1 cellular context compared by ENCODE assay signal in the genomic region with DNA sequence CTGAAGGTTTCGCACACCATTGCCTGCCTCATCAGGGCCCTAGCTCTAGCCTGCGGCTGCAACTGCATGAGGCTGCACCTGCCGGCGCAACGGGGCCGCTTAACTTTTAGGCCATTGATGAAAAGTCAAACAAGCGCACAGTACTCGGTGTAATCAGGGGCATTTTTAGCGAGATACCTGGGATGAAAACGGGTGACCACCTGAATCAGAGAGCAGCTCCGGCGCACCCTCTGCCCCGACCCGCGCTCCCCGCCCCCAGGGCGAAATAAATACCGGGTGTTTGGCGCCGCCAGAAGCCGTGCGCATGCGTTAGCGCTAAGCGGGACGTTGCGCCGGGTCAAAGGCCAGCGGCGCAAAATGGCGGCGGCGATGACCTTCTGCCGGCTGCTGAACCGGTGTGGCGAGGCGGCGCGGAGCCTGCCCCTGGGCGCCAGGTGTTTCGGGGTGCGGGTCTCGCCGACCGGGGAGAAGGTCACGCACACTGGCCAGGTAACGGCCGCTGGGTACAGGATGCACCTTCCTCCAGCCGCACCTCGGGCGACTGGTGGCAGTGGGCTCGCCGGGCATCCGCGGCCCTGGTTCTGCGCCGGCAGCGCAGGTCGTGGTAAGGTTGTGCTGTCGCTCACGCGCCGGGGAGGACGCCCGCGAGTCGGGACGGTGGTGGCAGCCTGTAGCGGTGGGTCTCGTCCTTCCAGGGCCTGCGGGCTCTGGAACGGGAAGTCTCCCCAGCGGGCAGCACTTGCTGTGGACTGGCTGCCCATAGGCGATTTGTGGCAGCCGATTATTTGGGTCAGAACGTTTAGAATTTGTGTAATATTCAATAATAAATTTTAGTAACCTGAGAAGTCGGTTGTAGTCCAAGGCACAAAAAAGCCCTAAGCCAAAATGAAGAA.
TF ChIP-seq lines count a peak whose summit lies in the region.

A gene (plus strand): TSS at position 347 of the 893 bp plus-strand sequence. CDS start 11 bp downstream, at position 358.

TF ChIP-seq in K562, 482 proteins besides CTCF, POLR2A, EP300 and RAD21 (continued from another document and continues in another):
- TF ChIP-seq, protein P1, sequence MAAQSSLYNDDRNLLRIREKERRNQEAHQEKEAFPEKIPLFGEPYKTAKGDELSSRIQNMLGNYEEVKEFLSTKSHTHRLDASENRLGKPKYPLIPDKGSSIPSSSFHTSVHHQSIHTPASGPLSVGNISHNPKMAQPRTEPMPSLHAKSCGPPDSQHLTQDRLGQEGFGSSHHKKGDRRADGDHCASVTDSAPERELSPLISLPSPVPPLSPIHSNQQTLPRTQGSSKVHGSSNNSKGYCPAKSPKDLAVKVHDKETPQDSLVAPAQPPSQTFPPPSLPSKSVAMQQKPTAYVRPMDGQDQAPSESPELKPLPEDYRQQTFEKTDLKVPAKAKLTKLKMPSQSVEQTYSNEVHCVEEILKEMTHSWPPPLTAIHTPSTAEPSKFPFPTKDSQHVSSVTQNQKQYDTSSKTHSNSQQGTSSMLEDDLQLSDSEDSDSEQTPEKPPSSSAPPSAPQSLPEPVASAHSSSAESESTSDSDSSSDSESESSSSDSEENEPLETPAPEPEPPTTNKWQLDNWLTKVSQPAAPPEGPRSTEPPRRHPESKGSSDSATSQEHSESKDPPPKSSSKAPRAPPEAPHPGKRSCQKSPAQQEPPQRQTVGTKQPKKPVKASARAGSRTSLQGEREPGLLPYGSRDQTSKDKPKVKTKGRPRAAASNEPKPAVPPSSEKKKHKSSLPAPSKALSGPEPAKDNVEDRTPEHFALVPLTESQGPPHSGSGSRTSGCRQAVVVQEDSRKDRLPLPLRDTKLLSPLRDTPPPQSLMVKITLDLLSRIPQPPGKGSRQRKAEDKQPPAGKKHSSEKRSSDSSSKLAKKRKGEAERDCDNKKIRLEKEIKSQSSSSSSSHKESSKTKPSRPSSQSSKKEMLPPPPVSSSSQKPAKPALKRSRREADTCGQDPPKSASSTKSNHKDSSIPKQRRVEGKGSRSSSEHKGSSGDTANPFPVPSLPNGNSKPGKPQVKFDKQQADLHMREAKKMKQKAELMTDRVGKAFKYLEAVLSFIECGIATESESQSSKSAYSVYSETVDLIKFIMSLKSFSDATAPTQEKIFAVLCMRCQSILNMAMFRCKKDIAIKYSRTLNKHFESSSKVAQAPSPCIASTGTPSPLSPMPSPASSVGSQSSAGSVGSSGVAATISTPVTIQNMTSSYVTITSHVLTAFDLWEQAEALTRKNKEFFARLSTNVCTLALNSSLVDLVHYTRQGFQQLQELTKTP (IDR thresholded peaks at IDR 0.05; ENCODE audit: low read depth in 1 of 2, partially characterized antibody in 2 of 2) = no peak
- TF ChIP-seq PHB2 (IDR thresholded peaks at IDR 0.05; ENCODE audit: low read depth) (0 out of 2 replicates have a peak, but pooled peaks have one; percentile 9), MCM5 (IDR thresholded peaks at IDR 0.05; ENCODE audit: low read depth) (no peak), RFX1 (IDR thresholded peaks at IDR 0.05) (no peak), TBL1XR1 (IDR thresholded peaks at IDR 0.05; ENCODE audit: low read length in 2 of 2) (peak; percentile 8 to 14; a peak in 1 of 4 replicates), GABPA (tag; conservative IDR thresholded peaks at IDR 0.05; ENCODE audit: low read depth) (no peak), ZNF347 (CRISPR knock-in tag; IDR thresholded peaks at IDR 0.05; ENCODE audit: low read depth) (no peak), ETV6 (IDR thresholded peaks at IDR 0.05; ENCODE audit: borderline replicate concordance in 1 of 2, low read depth in 2 of 2, low read length in 1 of 2) (no peak), ETV6 (CRISPR knock-in tag; IDR thresholded peaks at IDR 0.05; ENCODE audit: borderline replicate concordance) (no peak), MTA2 (IDR thresholded peaks at IDR 0.05; ENCODE audit: low read depth) (no peak), NCOA2 (IDR thresholded peaks at IDR 0.05; ENCODE audit: partially characterized antibody in 2 of 2) (no peak), RBM17 (IDR thresholded peaks at IDR 0.05; ENCODE audit: borderline replicate concordance, low read depth, low read length) (no peak), ZNF121 (CRISPR knock-in tag; conservative IDR thresholded peaks at IDR 0.05) (no peak), LCOR (CRISPR knock-in tag; IDR thresholded peaks at IDR 0.05) (no peak), HEY1 (CRISPR knock-in tag; IDR thresholded peaks at IDR 0.05; ENCODE audit: borderline replicate concordance) (no peak), MECOM (CRISPR knock-in tag; IDR thresholded peaks at IDR 0.05) (no peak), RBM25 (IDR thresholded peaks at IDR 0.05; ENCODE audit: low read depth, low read length, severe bottlenecking) (no peak), ZNF764 (CRISPR knock-in tag; IDR thresholded peaks at IDR 0.05; ENCODE audit: low read depth) (no peak), TOE1 (IDR thresholded peaks at IDR 0.05; ENCODE audit: borderline replicate concordance) (peak; percentile 27; the same call in 1 of the 2 replicates), TOE1 (CRISPR knock-in tag; IDR thresholded peaks at IDR 0.05; ENCODE audit: borderline replicate concordance, low read depth) (no peak), CBX2 (IDR thresholded peaks at IDR 0.05; ENCODE audit: insufficient read depth, low read length, poor library complexity, severe bottlenecking) (no peak), SMARCC2 (IDR thresholded peaks at IDR 0.05; ENCODE audit: low read depth) (no peak), HDGF (IDR thresholded peaks at IDR 0.05) (no peak), U2AF2 (optimal IDR thresholded peaks at IDR 0.05; ENCODE audit: low read depth, low read length) (no peak), NONO (IDR thresholded peaks at IDR 0.05; ENCODE audit: low read depth in 2 of 2, low read length in 1 of 2) (peak in 1 of 2 experiments; percentile 91; a peak in 2 of 4 replicates), ZC3H11A (IDR thresholded peaks at IDR 0.05; ENCODE audit: low read depth, low read length) (no peak; the same call in 1 of the 2 replicates), HNRNPUL1 (IDR thresholded peaks at IDR 0.05; ENCODE audit: low read length) (no peak), HDAC1 (IDR thresholded peaks at IDR 0.05) (peak in 1 of 2 experiments; percentile 88; a peak in 2 of 4 replicates), SRSF7 (optimal IDR thresholded peaks at IDR 0.05; ENCODE audit: low read depth, low read length) (no peak), POLR3G (IDR thresholded peaks at IDR 0.05; ENCODE audit: extremely low read depth, insufficient read length, insufficient replicate concordance) (no peak), ERF (CRISPR knock-in tag; IDR thresholded peaks at IDR 0.05) (no peak), HOXB6 (CRISPR knock-in tag; IDR thresholded peaks at IDR 0.05; ENCODE audit: borderline replicate concordance) (no peak), POLR2H (tag; IDR thresholded peaks at IDR 0.05; ENCODE audit: low read depth) (peak; percentile 76), KDM5B (IDR thresholded peaks at IDR 0.05; ENCODE audit: insufficient replicate concordance, low read depth, low read length) (peak; percentile 95), NBN (IDR thresholded peaks at IDR 0.05; ENCODE audit: low read depth) (no peak), ZNF384 (IDR thresholded peaks at IDR 0.05; ENCODE audit: low read depth, low read length) (no peak), ZBTB7A (IDR thresholded peaks at IDR 0.05; ENCODE audit: borderline replicate concordance, control insufficient read depth, low read depth, low read length) (peak; percentile 50; the same call in 1 of the 2 replicates)
- TF ChIP-seq, protein P2, sequence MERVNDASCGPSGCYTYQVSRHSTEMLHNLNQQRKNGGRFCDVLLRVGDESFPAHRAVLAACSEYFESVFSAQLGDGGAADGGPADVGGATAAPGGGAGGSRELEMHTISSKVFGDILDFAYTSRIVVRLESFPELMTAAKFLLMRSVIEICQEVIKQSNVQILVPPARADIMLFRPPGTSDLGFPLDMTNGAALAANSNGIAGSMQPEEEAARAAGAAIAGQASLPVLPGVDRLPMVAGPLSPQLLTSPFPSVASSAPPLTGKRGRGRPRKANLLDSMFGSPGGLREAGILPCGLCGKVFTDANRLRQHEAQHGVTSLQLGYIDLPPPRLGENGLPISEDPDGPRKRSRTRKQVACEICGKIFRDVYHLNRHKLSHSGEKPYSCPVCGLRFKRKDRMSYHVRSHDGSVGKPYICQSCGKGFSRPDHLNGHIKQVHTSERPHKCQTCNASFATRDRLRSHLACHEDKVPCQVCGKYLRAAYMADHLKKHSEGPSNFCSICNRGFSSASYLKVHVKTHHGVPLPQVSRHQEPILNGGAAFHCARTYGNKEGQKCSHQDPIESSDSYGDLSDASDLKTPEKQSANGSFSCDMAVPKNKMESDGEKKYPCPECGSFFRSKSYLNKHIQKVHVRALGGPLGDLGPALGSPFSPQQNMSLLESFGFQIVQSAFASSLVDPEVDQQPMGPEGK (CRISPR knock-in tag; IDR thresholded peaks at IDR 0.05; ENCODE audit: borderline replicate concordance) = no peak
- TF ChIP-seq, protein P3, sequence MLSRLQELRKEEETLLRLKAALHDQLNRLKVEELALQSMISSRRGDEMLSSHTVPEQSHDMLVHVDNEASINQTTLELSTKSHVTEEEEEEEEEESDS (CRISPR knock-in tag; IDR thresholded peaks at IDR 0.05) = no peak
- TF ChIP-seq, protein P4, sequence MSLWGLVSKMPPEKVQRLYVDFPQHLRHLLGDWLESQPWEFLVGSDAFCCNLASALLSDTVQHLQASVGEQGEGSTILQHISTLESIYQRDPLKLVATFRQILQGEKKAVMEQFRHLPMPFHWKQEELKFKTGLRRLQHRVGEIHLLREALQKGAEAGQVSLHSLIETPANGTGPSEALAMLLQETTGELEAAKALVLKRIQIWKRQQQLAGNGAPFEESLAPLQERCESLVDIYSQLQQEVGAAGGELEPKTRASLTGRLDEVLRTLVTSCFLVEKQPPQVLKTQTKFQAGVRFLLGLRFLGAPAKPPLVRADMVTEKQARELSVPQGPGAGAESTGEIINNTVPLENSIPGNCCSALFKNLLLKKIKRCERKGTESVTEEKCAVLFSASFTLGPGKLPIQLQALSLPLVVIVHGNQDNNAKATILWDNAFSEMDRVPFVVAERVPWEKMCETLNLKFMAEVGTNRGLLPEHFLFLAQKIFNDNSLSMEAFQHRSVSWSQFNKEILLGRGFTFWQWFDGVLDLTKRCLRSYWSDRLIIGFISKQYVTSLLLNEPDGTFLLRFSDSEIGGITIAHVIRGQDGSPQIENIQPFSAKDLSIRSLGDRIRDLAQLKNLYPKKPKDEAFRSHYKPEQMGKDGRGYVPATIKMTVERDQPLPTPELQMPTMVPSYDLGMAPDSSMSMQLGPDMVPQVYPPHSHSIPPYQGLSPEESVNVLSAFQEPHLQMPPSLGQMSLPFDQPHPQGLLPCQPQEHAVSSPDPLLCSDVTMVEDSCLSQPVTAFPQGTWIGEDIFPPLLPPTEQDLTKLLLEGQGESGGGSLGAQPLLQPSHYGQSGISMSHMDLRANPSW (CRISPR knock-in tag; IDR thresholded peaks at IDR 0.05) = no peak
- TF ChIP-seq, protein P5, sequence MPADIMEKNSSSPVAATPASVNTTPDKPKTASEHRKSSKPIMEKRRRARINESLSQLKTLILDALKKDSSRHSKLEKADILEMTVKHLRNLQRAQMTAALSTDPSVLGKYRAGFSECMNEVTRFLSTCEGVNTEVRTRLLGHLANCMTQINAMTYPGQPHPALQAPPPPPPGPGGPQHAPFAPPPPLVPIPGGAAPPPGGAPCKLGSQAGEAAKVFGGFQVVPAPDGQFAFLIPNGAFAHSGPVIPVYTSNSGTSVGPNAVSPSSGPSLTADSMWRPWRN (IDR thresholded peaks at IDR 0.05; ENCODE audit: low read depth) = no peak
- TF ChIP-seq, protein P6, sequence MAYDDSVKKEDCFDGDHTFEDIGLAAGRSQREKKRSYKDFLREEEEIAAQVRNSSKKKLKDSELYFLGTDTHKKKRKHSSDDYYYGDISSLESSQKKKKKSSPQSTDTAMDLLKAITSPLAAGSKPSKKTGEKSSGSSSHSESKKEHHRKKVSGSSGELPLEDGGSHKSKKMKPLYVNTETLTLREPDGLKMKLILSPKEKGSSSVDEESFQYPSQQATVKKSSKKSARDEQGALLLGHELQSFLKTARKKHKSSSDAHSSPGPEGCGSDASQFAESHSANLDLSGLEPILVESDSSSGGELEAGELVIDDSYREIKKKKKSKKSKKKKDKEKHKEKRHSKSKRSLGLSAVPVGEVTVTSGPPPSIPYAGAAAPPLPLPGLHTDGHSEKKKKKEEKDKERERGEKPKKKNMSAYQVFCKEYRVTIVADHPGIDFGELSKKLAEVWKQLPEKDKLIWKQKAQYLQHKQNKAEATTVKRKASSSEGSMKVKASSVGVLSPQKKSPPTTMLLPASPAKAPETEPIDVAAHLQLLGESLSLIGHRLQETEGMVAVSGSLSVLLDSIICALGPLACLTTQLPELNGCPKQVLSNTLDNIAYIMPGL (CRISPR knock-in tag; IDR thresholded peaks at IDR 0.05) = peak; percentile 83; the same call in 1 of the 2 replicates
- TF ChIP-seq, protein P7, sequence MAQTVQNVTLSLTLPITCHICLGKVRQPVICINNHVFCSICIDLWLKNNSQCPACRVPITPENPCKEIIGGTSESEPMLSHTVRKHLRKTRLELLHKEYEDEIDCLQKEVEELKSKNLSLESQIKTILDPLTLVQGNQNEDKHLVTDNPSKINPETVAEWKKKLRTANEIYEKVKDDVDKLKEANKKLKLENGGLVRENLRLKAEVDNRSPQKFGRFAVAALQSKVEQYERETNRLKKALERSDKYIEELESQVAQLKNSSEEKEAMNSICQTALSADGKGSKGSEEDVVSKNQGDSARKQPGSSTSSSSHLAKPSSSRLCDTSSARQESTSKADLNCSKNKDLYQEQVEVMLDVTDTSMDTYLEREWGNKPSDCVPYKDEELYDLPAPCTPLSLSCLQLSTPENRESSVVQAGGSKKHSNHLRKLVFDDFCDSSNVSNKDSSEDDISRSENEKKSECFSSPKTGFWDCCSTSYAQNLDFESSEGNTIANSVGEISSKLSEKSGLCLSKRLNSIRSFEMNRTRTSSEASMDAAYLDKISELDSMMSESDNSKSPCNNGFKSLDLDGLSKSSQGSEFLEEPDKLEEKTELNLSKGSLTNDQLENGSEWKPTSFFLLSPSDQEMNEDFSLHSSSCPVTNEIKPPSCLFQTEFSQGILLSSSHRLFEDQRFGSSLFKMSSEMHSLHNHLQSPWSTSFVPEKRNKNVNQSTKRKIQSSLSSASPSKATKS (CRISPR knock-in tag; IDR thresholded peaks at IDR 0.05) = no peak
- TF ChIP-seq, protein P8, sequence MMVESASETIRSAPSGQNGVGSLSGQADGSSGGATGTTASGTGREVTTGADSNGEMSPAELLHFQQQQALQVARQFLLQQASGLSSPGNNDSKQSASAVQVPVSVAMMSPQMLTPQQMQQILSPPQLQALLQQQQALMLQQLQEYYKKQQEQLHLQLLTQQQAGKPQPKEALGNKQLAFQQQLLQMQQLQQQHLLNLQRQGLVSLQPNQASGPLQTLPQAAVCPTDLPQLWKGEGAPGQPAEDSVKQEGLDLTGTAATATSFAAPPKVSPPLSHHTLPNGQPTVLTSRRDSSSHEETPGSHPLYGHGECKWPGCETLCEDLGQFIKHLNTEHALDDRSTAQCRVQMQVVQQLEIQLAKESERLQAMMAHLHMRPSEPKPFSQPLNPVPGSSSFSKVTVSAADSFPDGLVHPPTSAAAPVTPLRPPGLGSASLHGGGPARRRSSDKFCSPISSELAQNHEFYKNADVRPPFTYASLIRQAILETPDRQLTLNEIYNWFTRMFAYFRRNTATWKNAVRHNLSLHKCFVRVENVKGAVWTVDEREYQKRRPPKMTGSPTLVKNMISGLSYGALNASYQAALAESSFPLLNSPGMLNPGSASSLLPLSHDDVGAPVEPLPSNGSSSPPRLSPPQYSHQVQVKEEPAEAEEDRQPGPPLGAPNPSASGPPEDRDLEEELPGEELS (CRISPR knock-in tag; IDR thresholded peaks at IDR 0.05; ENCODE audit: borderline replicate concordance) = no peak; the same call in 1 of the 2 replicates
